Comparison of ENCODE assay signal across 8 cellular contexts in genomic region chr5:54310433-54311177, GRCh38. TPM values are rescaled to one million over a fixed set of nuclear protein-coding genes. Genes with fewer than 3 reads are reported as not detected.
DNase-seq lines count a peak whose midpoint lies in the region; ATAC-seq and TF ChIP-seq lines count a peak whose summit lies in the region.

Gene ARL15, minus strand, starts transcription at chr5:54310573.

- H3K36me3 Mint-ChIP-seq in activated naive CD8-positive, alpha-beta T cell, result no peaks in the 10 kb centered on the region
- H3K36me3 Mint-ChIP-seq in glutamatergic neuron (ENCODE audit: unreplicated experiment), result no peaks in the 10 kb centered on the region

- H3K9me3 Mint-ChIP-seq in activated naive CD8-positive, alpha-beta T cell (ENCODE audit: low read depth), result no peaks in the 10 kb centered on the region
- peaks cover 13% of the 10 kb centered on the region for H3K9me3 Mint-ChIP-seq in glutamatergic neuron (ENCODE audit: unreplicated experiment)

- H3K27me3 ChIP-seq in osteoblast (ENCODE audit: insufficient read depth, low read length) (no peaks in the 10 kb centered on the region), thoracic aorta (replicated peaks; ENCODE audit: insufficient read depth) (no peaks in the 10 kb centered on the region)

- peaks cover 5% of the 10 kb centered on the region for H4K20me1 ChIP-seq in osteoblast (ENCODE audit: insufficient read depth, low read length)

- ATAC-seq in HG02610 (IDR thresholded peaks at IDR 0.05; ENCODE audit: unreplicated experiment) (peak; percentile 98), thoracic aorta (ENCODE audit: insufficient number of reproducible peaks, low FRiP score, low read depth) (peak; percentile 87)

- H3K4me2 ChIP-seq in osteoblast (ENCODE audit: insufficient read depth, low read length), result peak within 1 kb of the TSS; percentile 100

- peaks cover 23% of the 10 kb centered on the region for H3K79me2 ChIP-seq in osteoblast (ENCODE audit: insufficient read depth, low read length)

- H3K4me1 Mint-ChIP-seq in activated naive CD8-positive, alpha-beta T cell (ENCODE audit: low read depth), result peaks cover 27% of the 10 kb centered on the region
- H3K4me1 Mint-ChIP-seq in glutamatergic neuron (ENCODE audit: low read depth, unreplicated experiment), result peaks cover 9% of the 10 kb centered on the region

- peak within 1 kb of the TSS; percentile 91 for H3K4me3 Mint-ChIP-seq in activated naive CD8-positive, alpha-beta T cell
- peak within 1 kb of the TSS; percentile 98 for H3K4me3 Mint-ChIP-seq in glutamatergic neuron (ENCODE audit: unreplicated experiment)

- H3K9me3 ChIP-seq in osteoblast (ENCODE audit: low read depth, low read length) (no peaks in the 10 kb centered on the region), thoracic aorta (no peaks in the 10 kb centered on the region)

- H3K27me3 Mint-ChIP-seq in activated naive CD8-positive, alpha-beta T cell, result peaks cover 5% of the 10 kb centered on the region
- H3K27me3 Mint-ChIP-seq in glutamatergic neuron (ENCODE audit: unreplicated experiment), result peaks cover 5% of the 10 kb centered on the region

- TF ChIP-seq CTCF in glutamatergic neuron (IDR thresholded peaks at IDR 0.05; ENCODE audit: partially characterized antibody, unreplicated experiment) (no peak), osteoblast (IDR thresholded peaks at IDR 0.05; ENCODE audit: extremely low read depth, low read depth, low read length) (no peak), thoracic aorta (IDR thresholded peaks at IDR 0.05) (peak; percentile 15)

- H3K4me1 ChIP-seq in osteoblast (ENCODE audit: insufficient read depth, low read length), result peaks cover 10% of the 10 kb centered on the region
- peaks cover 7% of the 10 kb centered on the region in 2 donors for H3K4me1 ChIP-seq in thoracic aorta (ENCODE audit: control insufficient read depth in 1 of 2, low read depth in 2 of 2)

- peak within 1 kb of the TSS; percentile 62 for H3K27ac ChIP-seq in osteoblast (ENCODE audit: low read depth, low read length)
- peak within 1 kb of the TSS; percentile 40 to 76 for H3K27ac ChIP-seq in thoracic aorta

- H3K4me3 ChIP-seq in GM08714 (ENCODE audit: low read length) (peak within 1 kb of the TSS; percentile 80), osteoblast (ENCODE audit: insufficient read depth, low read length) (peak within 1 kb of the TSS; percentile 93), thoracic aorta (peak within 1 kb of the TSS; percentile 87)

- H3K36me3 ChIP-seq in osteoblast (ENCODE audit: insufficient read depth, low read length) (no peaks in the 10 kb centered on the region), thoracic aorta (no peaks in the 10 kb centered on the region)

- peak; percentile 98 for DNase-seq in NCI-H1092 treated with DMSO at 0.1 percent for 48 hours (lab: John Stamatoyannopoulos, UW)
- DNase-seq in SKM-1 (lab: John Stamatoyannopoulos, UW; ENCODE audit: unreplicated experiment), result peak; percentile 96
- peak; percentile 98 for DNase-seq in glutamatergic neuron
- peak; percentile 98 for DNase-seq in osteoblast (ENCODE audit: insufficient read length, low spot score, missing footprints)
- DNase-seq in thoracic aorta (ENCODE audit: low spot score), result peak; percentile 96

- H2AFZ ChIP-seq in osteoblast (ENCODE audit: low read length), result peak within 1 kb of the TSS; percentile 99

- H3K27ac Mint-ChIP-seq in activated naive CD8-positive, alpha-beta T cell, result peak within 1 kb of the TSS; percentile 88
- peak within 1 kb of the TSS; percentile 95 for H3K27ac Mint-ChIP-seq in glutamatergic neuron (ENCODE audit: unreplicated experiment)

RNA-seq across cellular contexts. Expression of gene ARL15, which starts in this region (rescaled TPM):
- total RNA-seq in glutamatergic neuron (ENCODE audit: unreplicated experiment) (37.4 TPM), osteoblast (25.3 and 29.8 TPM in 2 replicates), thoracic aorta (10 to 100 TPM; 23.6 to 36.8 TPM)

Comparison
In these comparisons a context has a peak if more than half of its experiments do, and no peak if none do; other contexts are left out.
1. Peak in every context shown above with its lines: DNase-seq, ATAC-seq, H3K4me3 ChIP-seq and H3K27ac ChIP-seq.